19 cellular contexts compared by ENCODE assay signal in genomic region chr6:496649-497048, GRCh38.
"Had no signal": no experiment of that assay in that cellular context is flagged by ENCODE, and none has a peak within 500 bp of the region (broad histone marks: within the 10 kb centered on the region; RNA-seq: fewer than 3 reads in every experiment).

No MANE protein-coding gene starts in this region.

- H3K27me3 ChIP-seq: cardiac muscle cell, esophagus muscularis mucosa, right lobe of liver, upper lobe of left lung had no signal

- H3K4me1 ChIP-seq: esophagus muscularis mucosa, parathyroid adenoma, right lobe of liver, upper lobe of left lung had no signal

- H3K27ac Mint-ChIP-seq: memory B cell, WTC11 had no signal

- H3K4me3 Mint-ChIP-seq: memory B cell, WTC11 had no signal

- DNase-seq: activated CD4-positive, alpha-beta T cell treated with anti-CD3 and anti-CD28 coated beads for 48 hours; activated naive CD4-positive, alpha-beta T cell treated with anti-CD3 and anti-CD28 coated beads, Interleukin-2, amount 50 U/mL, for 16 hours; dermis blood vessel endothelial cell; effector memory CD4-positive, alpha-beta T cell; mucosa of descending colon; naive thymus-derived CD4-positive, alpha-beta T cell; right lobe of liver; small intestine; stimulated activated CD4-positive, alpha-beta T cell treated with anti-CD3 and anti-CD28 coated beads, Interleukin-15, amount 100 ng/mL, for 24 hours; stimulated activated CD4-positive, alpha-beta T cell treated with anti-CD3 and anti-CD28 coated beads, Interleukin-2, amount 100 ng/mL, for 48 hours; SW 1271; upper lobe of left lung had no signal

- H3K9me3 ChIP-seq: esophagus muscularis mucosa, mucosa of descending colon, right lobe of liver, thoracic aorta, upper lobe of left lung had no signal

- ATAC-seq: mucosa of descending colon; naive thymus-derived CD4-positive, alpha-beta T cell; Right ventricle myocardium inferior; WTC11 had no signal

- H3K4me1 Mint-ChIP-seq: WTC11 had no signal

- H3K4me3 ChIP-seq: cardiac muscle cell, esophagus muscularis mucosa, mucosa of descending colon, right lobe of liver, thoracic aorta, upper lobe of left lung had no signal

- H3K9me3 Mint-ChIP-seq: memory B cell had no signal

- H3K27me3 Mint-ChIP-seq: memory B cell; naive thymus-derived CD4-positive, alpha-beta T cell had no signal

- H3K27ac ChIP-seq: cardiac muscle cell, esophagus muscularis mucosa, parathyroid adenoma, right lobe of liver, thoracic aorta, upper lobe of left lung had no signal
